In the genomic region with DNA sequence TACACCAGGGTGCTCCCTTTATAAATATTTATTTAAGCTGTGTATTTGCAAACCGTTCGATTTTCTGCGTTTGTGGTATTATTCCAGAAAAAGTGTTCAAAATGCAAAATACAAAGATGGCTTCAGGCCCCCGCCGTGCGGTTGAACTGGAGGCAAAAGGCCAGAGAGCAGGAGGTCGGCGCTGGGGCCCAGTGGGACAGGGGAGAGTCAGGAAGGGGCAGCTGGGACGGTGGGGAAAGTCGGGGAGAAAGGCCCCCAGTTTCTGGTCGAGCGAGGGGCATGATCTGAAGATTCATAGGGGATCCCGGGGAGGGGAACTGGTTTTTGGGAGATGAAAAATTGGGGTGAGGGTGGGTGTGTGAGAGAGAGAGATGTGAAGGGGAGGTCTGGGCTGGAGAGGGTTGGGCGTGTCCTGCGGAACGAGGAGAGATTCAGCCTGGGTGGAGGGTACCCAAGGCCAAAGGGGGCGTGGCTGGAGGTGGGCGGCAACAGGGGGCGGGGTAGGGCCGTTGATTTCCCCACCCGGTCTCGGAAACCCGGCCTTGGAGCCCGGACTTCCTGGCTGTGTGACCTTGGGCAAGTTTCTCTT, we compare ENCODE assay signal across 8 cellular contexts. TPM values are rescaled to one million over a fixed set of nuclear protein-coding genes. Genes with fewer than 3 reads are reported as not detected.
A peak's percentile ranks its signal among the peaks of the same experiment; 100 is the strongest.
DNase-seq lines count a peak whose midpoint lies in the region; ATAC-seq and TF ChIP-seq lines count a peak whose summit lies in the region.

No MANE protein-coding gene starts in this region.

- H3K27ac ChIP-seq in KMS-11 (peak overlapping the region; percentile 73), left lung (peak overlapping the region; percentile 81 to 85)

- H3K9me3 ChIP-seq in T-helper 17 cell (ENCODE audit: control insufficient read depth, low read length, poor library complexity, severe bottlenecking) (no peaks in the 10 kb centered on the region), left lung (no peaks in the 10 kb centered on the region)

- H3K4me1 ChIP-seq in KMS-11 (ENCODE audit: low read depth, poor library complexity, severe bottlenecking) (peaks cover 10% of the 10 kb centered on the region), left lung (peaks cover 6 to 23% of the 10 kb centered on the region in 2 donors)

- H3K4me1 Mint-ChIP-seq in T-helper 17 cell: peaks cover 12% of the 10 kb centered on the region
- peaks cover 39% of the 10 kb centered on the region for H3K4me1 Mint-ChIP-seq in dendritic cell treated with granulocyte-macrophage colony-stimulating factor and Interleukin-4, amounts not matched to agents 40 ng/mL and 50 ng/mL, for 4 days (ENCODE audit: low read depth)
- peaks cover 36% of the 10 kb centered on the region for H3K4me1 Mint-ChIP-seq in stimulated activated effector memory CD8-positive, alpha-beta T cell treated with anti-CD3 and anti-CD28 coated beads, Interleukin-12 subunit alpha, Interleukin-12 subunit beta, amount 100 ng/mL, for 72 hours

- peaks cover 21% of the 10 kb centered on the region for H3K27me3 ChIP-seq in KMS-11 (ENCODE audit: insufficient read depth, low read depth)
- H3K27me3 ChIP-seq in left lung: no peaks in the 10 kb centered on the region

- peak overlapping the region; percentile 98 for H3K4me3 Mint-ChIP-seq in T-helper 17 cell
- H3K4me3 Mint-ChIP-seq in dendritic cell treated with granulocyte-macrophage colony-stimulating factor and Interleukin-4, amounts not matched to agents 40 ng/mL and 50 ng/mL, for 4 days: peak overlapping the region; percentile 90
- peak overlapping the region; percentile 87 for H3K4me3 Mint-ChIP-seq in stimulated activated effector memory CD8-positive, alpha-beta T cell treated with anti-CD3 and anti-CD28 coated beads, Interleukin-12 subunit alpha, Interleukin-12 subunit beta, amount 100 ng/mL, for 72 hours

- DNase-seq in Daoy (ENCODE audit: low read depth): peak; percentile 83
- DNase-seq in T-helper 17 cell: peak in 1 of 3 donors; percentile 24
- DNase-seq in left lung: peak in 1 of 2 donors; percentile 83
- DNase-seq in stimulated activated effector memory CD8-positive, alpha-beta T cell treated with anti-CD3 and anti-CD28 coated beads, Interleukin-12 subunit alpha, Interleukin-12 subunit beta, amount 100 ng/mL, for 72 hours (ENCODE audit: low spot score in 2 of 2): peak in 1 of 2 donors; percentile 69
- no peak for DNase-seq in NCI-H524 (lab: John Stamatoyannopoulos, UW)

- H3K36me3 ChIP-seq in KMS-11 (ENCODE audit: insufficient read depth): no peaks in the 10 kb centered on the region
- H3K36me3 ChIP-seq in left lung: no peaks in the 10 kb centered on the region

- no peak for ATAC-seq in T-helper 17 cell
- ATAC-seq in left lung: peak; percentile 63
- no peak for ATAC-seq in stimulated activated effector memory CD8-positive, alpha-beta T cell treated with anti-CD3 and anti-CD28 coated beads, Interleukin-12 subunit alpha, Interleukin-12 subunit beta, amount 100 ng/mL, for 72 hours
- ATAC-seq in GM19035 (IDR thresholded peaks at IDR 0.05; ENCODE audit: unreplicated experiment): no peak

- no peaks in the 10 kb centered on the region for H3K27me3 Mint-ChIP-seq in T-helper 17 cell
- H3K27me3 Mint-ChIP-seq in dendritic cell treated with granulocyte-macrophage colony-stimulating factor and Interleukin-4, amounts not matched to agents 40 ng/mL and 50 ng/mL, for 4 days: peaks cover 9% of the 10 kb centered on the region

- peaks cover 11% of the 10 kb centered on the region; the same call in 1 of the 2 replicates for H3K79me2 ChIP-seq in KMS-11 (ENCODE audit: insufficient read depth, low read depth)

- no peaks in the 10 kb centered on the region for H3K36me3 Mint-ChIP-seq in T-helper 17 cell (ENCODE audit: low read depth)
- H3K36me3 Mint-ChIP-seq in dendritic cell treated with granulocyte-macrophage colony-stimulating factor and Interleukin-4, amounts not matched to agents 40 ng/mL and 50 ng/mL, for 4 days (ENCODE audit: low read depth): peaks cover 27% of the 10 kb centered on the region
- H3K36me3 Mint-ChIP-seq in stimulated activated effector memory CD8-positive, alpha-beta T cell treated with anti-CD3 and anti-CD28 coated beads, Interleukin-12 subunit alpha, Interleukin-12 subunit beta, amount 100 ng/mL, for 72 hours: peaks cover 8% of the 10 kb centered on the region

- peak overlapping the region; percentile 94 for H3K9ac ChIP-seq in KMS-11

- H3K9me3 Mint-ChIP-seq in dendritic cell treated with granulocyte-macrophage colony-stimulating factor and Interleukin-4, amounts not matched to agents 40 ng/mL and 50 ng/mL, for 4 days: no peaks in the 10 kb centered on the region
- no peaks in the 10 kb centered on the region for H3K9me3 Mint-ChIP-seq in stimulated activated effector memory CD8-positive, alpha-beta T cell treated with anti-CD3 and anti-CD28 coated beads, Interleukin-12 subunit alpha, Interleukin-12 subunit beta, amount 100 ng/mL, for 72 hours

- H4K20me1 ChIP-seq in KMS-11 (ENCODE audit: insufficient read depth): no peaks in the 10 kb centered on the region

- no peak overlapping the region for H3K4me3 ChIP-seq in KMS-11 (IDR thresholded peaks at IDR 0.05; ENCODE audit: insufficient read depth, low read depth, low read length)
- H3K4me3 ChIP-seq in left lung: peak overlapping the region; percentile 66 to 93

- H3K4me2 ChIP-seq in KMS-11: peak overlapping the region; percentile 84

- peak overlapping the region; percentile 67 for H2AFZ ChIP-seq in KMS-11 (ENCODE audit: low read depth)

- TF ChIP-seq CTCF in KMS-11 (conservative IDR thresholded peaks at IDR 0.05; ENCODE audit: low read depth, low read length): no peak
- TF ChIP-seq CTCF in left lung (IDR thresholded peaks at IDR 0.05): no peak

- intact Hi-C loops in dendritic cell treated with granulocyte-macrophage colony-stimulating factor and Interleukin-4, amounts not matched to agents 40 ng/mL and 50 ng/mL, for 4 days (cut with micrococcal nuclease): no loop called here
- intact Hi-C loops in left lung (cut with DNase I): no loop called here

- peak overlapping the region; percentile 92 for H3K27ac Mint-ChIP-seq in T-helper 17 cell
- peak overlapping the region; percentile 92 for H3K27ac Mint-ChIP-seq in dendritic cell treated with granulocyte-macrophage colony-stimulating factor and Interleukin-4, amounts not matched to agents 40 ng/mL and 50 ng/mL, for 4 days
- H3K27ac Mint-ChIP-seq in stimulated activated effector memory CD8-positive, alpha-beta T cell treated with anti-CD3 and anti-CD28 coated beads, Interleukin-12 subunit alpha, Interleukin-12 subunit beta, amount 100 ng/mL, for 72 hours: peak overlapping the region; percentile 93

RNA-seq across cellular contexts. Expression of gene ISOC2, which starts 0.7 kb away (rescaled TPM):
- total RNA-seq in Daoy (2014; rRNA removed; shearing (Covaris generic)): 134 and 140 TPM in 2 replicates
- 1 to 10 TPM; 6.5 to 7.2 TPM for total RNA-seq in T-helper 17 cell
- 10 to 100 TPM; 36.2 to 49.4 TPM for total RNA-seq in left lung

RNA-seq across cellular contexts. Expression of gene C19orf85, which starts 3.8 kb away (rescaled TPM):
- not detected in 2 replicates for total RNA-seq in Daoy (2014; rRNA removed; shearing (Covaris generic))
- total RNA-seq in T-helper 17 cell (not detected), left lung (not detected)

RNA-seq across cellular contexts. Expression of gene ZNF628, which starts 15.7 kb away (rescaled TPM):
- total RNA-seq in Daoy (2014; rRNA removed; shearing (Covaris generic)): 1.7 and 3.4 TPM in 2 replicates
- total RNA-seq in T-helper 17 cell: 10 to 100 TPM; 19.4 to 25.5 TPM
- 1 to 10 TPM; 8.7 to 9.5 TPM for total RNA-seq in left lung

RNA-seq across cellular contexts. Expression of gene SHISA7, which starts 17.7 kb away (rescaled TPM):
- total RNA-seq in Daoy (2014; rRNA removed; shearing (Covaris generic)): not detected in 2 replicates
- not detected for total RNA-seq in T-helper 17 cell
- total RNA-seq in left lung: not detected

RNA-seq across cellular contexts. Expression of gene NAT14, which starts 24.2 kb away (rescaled TPM):
- 22.5 and 23.2 TPM in 2 replicates for total RNA-seq in Daoy (2014; rRNA removed; shearing (Covaris generic))
- total RNA-seq in T-helper 17 cell (10 to 100 TPM in 1 of 2 donors, 1 to 10 TPM in 1; 9.1 to 11.9 TPM), left lung (10 to 100 TPM; 22.9 to 37.2 TPM)

Comparison
In these comparisons a context has a peak if more than half of its experiments do, and no peak if none do; other contexts are left out.
1. RNA of gene ISOC2, which starts 0.7 kb away (total RNA-seq): 134 to 140 TPM in Daoy and 36.2 to 49.4 TPM in left lung; 6.5 to 7.2 TPM in T-helper 17 cell; every median in the first group is over 4 times any median in the second.
2. Peak in every context shown above with its lines, with median percentiles within 50 percentile points of each other: H3K27ac Mint-ChIP-seq and H3K4me3 Mint-ChIP-seq.